ENCODE assay signal across 15 cellular contexts in genomic region chr20:59831024-59831900, GRCh38.
DNase-seq lines count a peak whose midpoint lies in the region; ATAC-seq and TF ChIP-seq lines count a peak whose summit lies in the region.
"Had no signal": no experiment of that assay in that cellular context is flagged by ENCODE, and none has a peak within 500 bp of the region (broad histone marks: within the 10 kb centered on the region; RNA-seq: fewer than 3 reads in every experiment).

No MANE protein-coding gene starts in this region.

- H2BK5ac ChIP-seq in mesenchymal stem cell (ENCODE audit: low read depth, low read length, poor library complexity, severe bottlenecking), result no peak overlapping the region

- H3K79me1 ChIP-seq in mesenchymal stem cell (replicated peaks; ENCODE audit: low read length, poor library complexity, severe bottlenecking), result no peaks in the 10 kb centered on the region

- no peak overlapping the region for H2BK120ac ChIP-seq in mesenchymal stem cell (ENCODE audit: low read depth, low read length)

- no peak overlapping the region for H3K9ac ChIP-seq in mesenchymal stem cell (ENCODE audit: low read length)

- no peak overlapping the region for H2BK12ac ChIP-seq in mesenchymal stem cell (ENCODE audit: low read length in 2 of 2)

- no peak overlapping the region for H2BK15ac ChIP-seq in mesenchymal stem cell (ENCODE audit: low read depth, poor library complexity, severe bottlenecking)

- intact Hi-C loops in sciatic nerve (cut with DNase I), result no loop called here

- H3K9me3 ChIP-seq in mesenchymal stem cell (ENCODE audit: control insufficient read depth, low read length), result no peaks in the 10 kb centered on the region
- H3K9me3 ChIP-seq: A549 had no signal

- H3K27me3 ChIP-seq in mesenchymal stem cell (ENCODE audit: control insufficient read depth in 1 of 2, insufficient read depth in 1 of 2, low read length in 2 of 2), result peaks cover 6 to 61% of the 10 kb centered on the region in 2 experiments

- peak overlapping the region; percentile 15 for H3K4me3 ChIP-seq in epithelial cell of esophagus (ENCODE audit: low read length)
- H3K4me3 ChIP-seq in mesenchymal stem cell (ENCODE audit: insufficient read depth in 1 of 2, low read depth in 1 of 2, low read length in 2 of 2), result no peak overlapping the region
- H3K4me3 ChIP-seq: A549 had no signal

- no peak overlapping the region for H3K27ac ChIP-seq in mesenchymal stem cell (ENCODE audit: low read length, poor library complexity, severe bottlenecking)
- H3K27ac ChIP-seq: A549 had no signal

- DNase-seq in NCI-H1417 (lab: John Stamatoyannopoulos, UW), result peak; percentile 33 to 85 (median 78)
- DNase-seq in NCI-H1417 treated with DMSO at 0.1 percent for 48 hours (lab: John Stamatoyannopoulos, UW), result no peak
- peak; percentile 87 for DNase-seq in HT-29 (ENCODE audit: low spot score)
- peak; percentile 66 for DNase-seq in epithelial cell of esophagus (ENCODE audit: low read depth)
- no peak for DNase-seq in sciatic nerve (ENCODE audit: low spot score)
- no peak for DNase-seq in GM19238 (ENCODE audit: insufficient read length, low spot score)
- DNase-seq in MV-4-11 (lab: John Stamatoyannopoulos, UW), result no peak
- DNase-seq in mesenchymal stem cell, result no peak
- DNase-seq: DND-41; effector memory CD8-positive, alpha-beta T cell; hippocampal formation; Kasumi-1; naive thymus-derived CD4-positive, alpha-beta T cell; stimulated activated CD8-positive, alpha-beta memory T cell treated with anti-CD3 and anti-CD28 coated beads, Interleukin-4, amount 100 ng/mL, for 48 hours had no signal

- no peak overlapping the region for H3K23ac ChIP-seq in mesenchymal stem cell (ENCODE audit: low read length in 2 of 2)

- 83% methylated on average over 22 of the region's 23 CpGs for WGBS in mesenchymal stem cell

- H2AK5ac ChIP-seq in mesenchymal stem cell (ENCODE audit: low read length, severe bottlenecking), result no peak overlapping the region

- no peak overlapping the region for H4K91ac ChIP-seq in mesenchymal stem cell (ENCODE audit: low read length)

- H3K14ac ChIP-seq in mesenchymal stem cell (ENCODE audit: low read length in 2 of 2), result no peak overlapping the region

- H2AFZ ChIP-seq in mesenchymal stem cell (ENCODE audit: low read depth, low read length), result no peak overlapping the region

- no peak overlapping the region for H3K4me2 ChIP-seq in mesenchymal stem cell (ENCODE audit: low read length, poor library complexity, severe bottlenecking)
- H3K4me2 ChIP-seq: A549 had no signal

- no peak for TF ChIP-seq CTCF in epithelial cell of esophagus (IDR thresholded peaks at IDR 0.05; ENCODE audit: insufficient read depth, low read depth, low read length, missing control alignments)

- H4K8ac ChIP-seq in mesenchymal stem cell (ENCODE audit: low read length), result no peak overlapping the region

- H3K4ac ChIP-seq in mesenchymal stem cell (ENCODE audit: low read depth in 1 of 2, low read length in 2 of 2), result no peak overlapping the region

- H3K18ac ChIP-seq in mesenchymal stem cell (ENCODE audit: low read depth in 1 of 2, low read length in 2 of 2), result no peak overlapping the region

- ATAC-seq in sciatic nerve, result peak; percentile 35
- ATAC-seq: A549; effector memory CD8-positive, alpha-beta T cell; naive thymus-derived CD4-positive, alpha-beta T cell had no signal

- no peaks in the 10 kb centered on the region for H3K36me3 ChIP-seq in mesenchymal stem cell (ENCODE audit: control insufficient read depth in 1 of 2, insufficient read depth in 2 of 2, low read depth in 1 of 2, low read length in 2 of 2)

- peaks cover 3% of the 10 kb centered on the region for H3K4me1 ChIP-seq in mesenchymal stem cell (ENCODE audit: control insufficient read depth, insufficient read depth, low read depth, low read length)
- H3K4me1 ChIP-seq: A549 had no signal

Comparison
In these comparisons a context has a peak if more than half of its experiments do, and no peak if none do; other contexts are left out.
1. DNase-seq: peak in NCI-H1417 (3 of 3), HT-29 (single experiment) and epithelial cell of esophagus (single experiment); none in NCI-H1417 treated with DMSO at 0.1 percent for 48 hours (single experiment), sciatic nerve (single experiment), GM19238 (single experiment), MV-4-11 (single experiment) and mesenchymal stem cell (single experiment).